8 cellular contexts compared by ENCODE assay signal in genomic region chr19:40467007-40467565, GRCh38. TPM values are rescaled to one million over a fixed set of nuclear protein-coding genes. Genes with fewer than 3 reads are reported as not detected.
DNase-seq lines count a peak whose midpoint lies in the region; ATAC-seq and TF ChIP-seq lines count a peak whose summit lies in the region.

No MANE protein-coding gene starts in this region.

- H3K9me3 ChIP-seq in hepatocyte (ENCODE audit: low read depth) (no peaks in the 10 kb centered on the region), skeletal muscle tissue (ENCODE audit: control insufficient read depth in 3 of 3, low read length in 3 of 3) (no peaks in the 10 kb centered on the region)

- H3K4me3 Mint-ChIP-seq in activated naive CD8-positive, alpha-beta T cell treated with anti-CD3 and anti-CD28 coated beads, Interleukin-2, amount 50 U/mL, for 24 hours = no peak overlapping the region

- peaks cover 5% of the 10 kb centered on the region for H3K4me1 ChIP-seq in hepatocyte (ENCODE audit: insufficient read depth)
- H3K4me1 ChIP-seq in skeletal muscle tissue (ENCODE audit: control insufficient read depth in 3 of 3, insufficient read depth in 3 of 3, low read length in 3 of 3) = peaks cover 25 to 27% (median 25%) of the 10 kb centered on the region in 3 donors

- H3K36me3 Mint-ChIP-seq in activated naive CD8-positive, alpha-beta T cell treated with anti-CD3 and anti-CD28 coated beads, Interleukin-2, amount 50 U/mL, for 24 hours (ENCODE audit: low read depth) = no peaks in the 10 kb centered on the region

- peaks cover 9% of the 10 kb centered on the region for H3K27me3 ChIP-seq in hepatocyte
- H3K27me3 ChIP-seq in skeletal muscle tissue (ENCODE audit: control insufficient read depth in 3 of 3, insufficient read depth in 3 of 3, low read length in 3 of 3) = no peaks in the 10 kb centered on the region

- H3K27me3 Mint-ChIP-seq in activated naive CD8-positive, alpha-beta T cell treated with anti-CD3 and anti-CD28 coated beads, Interleukin-2, amount 50 U/mL, for 24 hours = peaks cover 14% of the 10 kb centered on the region

- no peaks in the 10 kb centered on the region for H3K9me2 ChIP-seq in hepatocyte (replicated peaks; ENCODE audit: insufficient read depth)

- H2AFZ ChIP-seq in hepatocyte = no peak overlapping the region

- peaks cover 28% of the 10 kb centered on the region for H3K4me1 Mint-ChIP-seq in activated naive CD8-positive, alpha-beta T cell treated with anti-CD3 and anti-CD28 coated beads, Interleukin-2, amount 50 U/mL, for 24 hours

- 25% methylated on average over 10 of the region's 74 CpGs for WGBS in hepatocyte (ENCODE audit: low lambda C conversion rate, missing lambda C conversion rate)

- ATAC-seq in activated naive CD8-positive, alpha-beta T cell treated with anti-CD3 and anti-CD28 coated beads, Interleukin-2, amount 50 U/mL, for 24 hours = no peak
- ATAC-seq in GM21423 (IDR thresholded peaks at IDR 0.05; ENCODE audit: unreplicated experiment) = no peak

- DNase-seq in GM12864 (ENCODE audit: low read depth) = no peak
- peak; percentile 12 for DNase-seq in activated naive CD8-positive, alpha-beta T cell treated with anti-CD3 and anti-CD28 coated beads, Interleukin-2, amount 50 U/mL, for 24 hours
- DNase-seq in hepatocyte (ENCODE audit: low spot score) = peak; percentile 44
- no peak for DNase-seq in occipital lobe (lab: John Stamatoyannopoulos, UW)
- no peak for DNase-seq in NCI-H510A treated with DMSO at 0.1 percent for 48 hours (lab: John Stamatoyannopoulos, UW)
- no peak for DNase-seq in germinal center (ENCODE audit: low spot score)

- H4K20me1 ChIP-seq in hepatocyte (ENCODE audit: insufficient read depth, poor library complexity, severe bottlenecking) = no peaks in the 10 kb centered on the region

- H3K4me3 ChIP-seq in GM12864 (ENCODE audit: low read depth, low read length) (peak overlapping the region; percentile 47), hepatocyte (no peak overlapping the region), skeletal muscle tissue (ENCODE audit: low read length in 3 of 3) (peak overlapping the region; percentile 92 to 94 (median 92))

- H3K27ac Mint-ChIP-seq in activated naive CD8-positive, alpha-beta T cell treated with anti-CD3 and anti-CD28 coated beads, Interleukin-2, amount 50 U/mL, for 24 hours = no peak overlapping the region

- no peaks in the 10 kb centered on the region for H3K9me3 Mint-ChIP-seq in activated naive CD8-positive, alpha-beta T cell treated with anti-CD3 and anti-CD28 coated beads, Interleukin-2, amount 50 U/mL, for 24 hours

- H3K36me3 ChIP-seq in hepatocyte (replicated peaks; ENCODE audit: insufficient read depth, low read depth) (no peaks in the 10 kb centered on the region), skeletal muscle tissue (ENCODE audit: control insufficient read depth in 3 of 3, insufficient read depth in 3 of 3, low read length in 3 of 3) (no peaks in the 10 kb centered on the region)

- H3K9ac ChIP-seq in skeletal muscle tissue (ENCODE audit: low read depth in 1 of 3, low read length in 3 of 3) = peak overlapping the region; percentile 75 to 92 (median 81)

- TF ChIP-seq CTCF in GM12864 (IDR thresholded peaks at IDR 0.05; ENCODE audit: low read depth, low read length, missing control alignments) (no peak), hepatocyte (IDR thresholded peaks at IDR 0.05; ENCODE audit: poor library complexity) (no peak)

- no peak overlapping the region for H3K27ac ChIP-seq in hepatocyte
- peak overlapping the region; percentile 95 for H3K27ac ChIP-seq in skeletal muscle tissue (ENCODE audit: low read depth, low read length)

- H3K79me2 ChIP-seq in hepatocyte = peaks cover 11% of the 10 kb centered on the region

- peak overlapping the region; percentile 79 for H3K4me2 ChIP-seq in hepatocyte

RNA-seq across cellular contexts. Expression of gene SPTBN4, which starts 0.3 kb away (rescaled TPM):
- total RNA-seq in hepatocyte = 0.28 and 0.67 TPM in 2 replicates
- polyA plus RNA-seq in hepatocyte = 0.66 and 1.3 TPM in 2 replicates
- 0.52 TPM for total RNA-seq in skeletal muscle tissue
- total RNA-seq in occipital lobe = 27.5 TPM

RNA-seq across cellular contexts. Expression of gene BLVRB, which starts 1.5 kb away (rescaled TPM):
- 114 and 116 TPM in 2 replicates for total RNA-seq in hepatocyte
- polyA plus RNA-seq in hepatocyte = 146 and 157 TPM in 2 replicates
- total RNA-seq in skeletal muscle tissue = 141 TPM
- total RNA-seq in occipital lobe = 16.5 TPM

RNA-seq across cellular contexts. Expression of gene SERTAD3, which starts 23.0 kb away (rescaled TPM):
- total RNA-seq in hepatocyte (36.4 and 40.4 TPM in 2 replicates), skeletal muscle tissue (52.2 TPM), occipital lobe (9.8 TPM)
- 62.2 and 64.0 TPM in 2 replicates for polyA plus RNA-seq in hepatocyte

RNA-seq across cellular contexts. Expression of gene SERTAD1, which starts 41.3 kb away (rescaled TPM):
- total RNA-seq in hepatocyte = 14.4 and 17.1 TPM in 2 replicates
- 17.9 and 23.6 TPM in 2 replicates for polyA plus RNA-seq in hepatocyte
- 19.8 TPM for total RNA-seq in skeletal muscle tissue
- total RNA-seq in occipital lobe = 2.8 TPM

RNA-seq across cellular contexts. Expression of gene PRX, which starts 53.9 kb away (rescaled TPM):
- total RNA-seq in hepatocyte = 1.9 and 2.0 TPM in 2 replicates
- polyA plus RNA-seq in hepatocyte = 0.80 and 1.4 TPM in 2 replicates
- 8.4 TPM for total RNA-seq in skeletal muscle tissue
- 2.5 TPM for total RNA-seq in occipital lobe

Comparison
In these comparisons a context has a peak if more than half of its experiments do, and no peak if none do; other contexts are left out.
1. DNase-seq: peak in activated naive CD8-positive, alpha-beta T cell treated with anti-CD3 and anti-CD28 coated beads, Interleukin-2, amount 50 U/mL, for 24 hours (single experiment) and hepatocyte (single experiment); none in GM12864 (single experiment), occipital lobe (single experiment), NCI-H510A treated with DMSO at 0.1 percent for 48 hours (single experiment) and germinal center (single experiment).
2. RNA of gene SPTBN4, which starts 0.3 kb away (total RNA-seq): 27.5 TPM in occipital lobe (single experiment); 0.28 to 0.67 TPM in hepatocyte and 0.52 TPM in skeletal muscle tissue (single experiment); every median in the first group is over 10 times any median in the second.